Comparison of ENCODE assay signal across 9 cellular contexts in genomic region chr7:32588657-32589056, GRCh38.
DNase-seq lines count a peak whose midpoint lies in the region; ATAC-seq, FAIRE-seq and TF ChIP-seq lines count a peak whose summit lies in the region.
"Had no signal": no experiment of that assay in that cellular context is flagged by ENCODE, and none has a peak within 500 bp of the region (broad histone marks: within the 10 kb centered on the region; RNA-seq: fewer than 3 reads in every experiment).

No MANE protein-coding gene starts in this region.

- H3K4me1 Mint-ChIP-seq in stimulated activated naive CD8-positive, alpha-beta T cell treated with anti-CD3 and anti-CD28 coated beads, Interleukin-15, Interleukin-2, amounts not matched to agents 100 ng/mL and 50 ng/mL, for 24 hours (ENCODE audit: low read depth) = peaks cover 24% of the 10 kb centered on the region

- peaks cover 39% of the 10 kb centered on the region for H3K36me3 Mint-ChIP-seq in stimulated activated naive CD8-positive, alpha-beta T cell treated with anti-CD3 and anti-CD28 coated beads, Interleukin-15, Interleukin-2, amounts not matched to agents 100 ng/mL and 50 ng/mL, for 24 hours (ENCODE audit: low read depth)

- H3K27me3 Mint-ChIP-seq in stimulated activated naive CD8-positive, alpha-beta T cell treated with anti-CD3 and anti-CD28 coated beads, Interleukin-15, Interleukin-2, amounts not matched to agents 100 ng/mL and 50 ng/mL, for 24 hours = no peaks in the 10 kb centered on the region

- H3K4me3 ChIP-seq in fibroblast of mammary gland (ENCODE audit: control insufficient read depth, low read depth, low read length) = no peak overlapping the region

- peak; percentile 78 for ATAC-seq in GM21529 (IDR thresholded peaks at IDR 0.05; ENCODE audit: unreplicated experiment)

- peak; percentile 77 for DNase-seq in AG20443 (ENCODE audit: low spot score)
- peak; percentile 92 for DNase-seq in NOMO-1 treated with DMSO at 0.1 percent for 48 hours (lab: John Stamatoyannopoulos, UW; ENCODE audit: unreplicated experiment)
- DNase-seq in fibroblast of mammary gland (ENCODE audit: low read depth) = peak; percentile 88
- no peak for DNase-seq in NCI-H2196 treated with DMSO at 0.1 percent for 48 hours (lab: John Stamatoyannopoulos, UW; ENCODE audit: unreplicated experiment)
- DNase-seq in frontal cortex (ENCODE audit: low spot score in 2 of 2) = no peak
- DNase-seq in activated effector memory CD4-positive, alpha-beta T cell treated with anti-CD3 and anti-CD28 coated beads, Interleukin-2, amount 50 U/mL, for 16 hours = no peak

- peak overlapping the region; percentile 85 for H3K27ac Mint-ChIP-seq in stimulated activated naive CD8-positive, alpha-beta T cell treated with anti-CD3 and anti-CD28 coated beads, Interleukin-15, Interleukin-2, amounts not matched to agents 100 ng/mL and 50 ng/mL, for 24 hours

- FAIRE-seq in frontal cortex (lab: Jason Lieb, UNC) = no peak
- FAIRE-seq: colon had no signal

- peak; percentile 11 for TF ChIP-seq CTCF in fibroblast of mammary gland (conservative IDR thresholded peaks at IDR 0.05; ENCODE audit: control insufficient read depth, insufficient read depth, low read depth, low read length)

- H3K4me3 Mint-ChIP-seq in stimulated activated naive CD8-positive, alpha-beta T cell treated with anti-CD3 and anti-CD28 coated beads, Interleukin-15, Interleukin-2, amounts not matched to agents 100 ng/mL and 50 ng/mL, for 24 hours = no peak overlapping the region

- no peaks in the 10 kb centered on the region for H3K9me3 Mint-ChIP-seq in stimulated activated naive CD8-positive, alpha-beta T cell treated with anti-CD3 and anti-CD28 coated beads, Interleukin-15, Interleukin-2, amounts not matched to agents 100 ng/mL and 50 ng/mL, for 24 hours

Comparison
In these comparisons a context has a peak if more than half of its experiments do, and no peak if none do; other contexts are left out.
1. DNase-seq: peak in AG20443 (single experiment), NOMO-1 treated with DMSO at 0.1 percent for 48 hours (single experiment) and fibroblast of mammary gland (single experiment); none in NCI-H2196 treated with DMSO at 0.1 percent for 48 hours (single experiment), frontal cortex (0 of 2) and activated effector memory CD4-positive, alpha-beta T cell treated with anti-CD3 and anti-CD28 coated beads, Interleukin-2, amount 50 U/mL, for 16 hours (single experiment).